8 cellular contexts compared by ENCODE assay signal in genomic region chr15:74906450-74907276, GRCh38. TPM values are rescaled to one million over a fixed set of nuclear protein-coding genes. Genes with fewer than 3 reads are reported as not detected.
DNase-seq lines count a peak whose midpoint lies in the region; ATAC-seq and TF ChIP-seq lines count a peak whose summit lies in the region.

TSS of gene FAM219B (minus strand) at chr15:74906851. CDS start at chr15:74906800, 51 bp downstream.

- H3K4me3 Mint-ChIP-seq in natural killer cell treated with Interleukin-12 subunit alpha and Interleukin-12 subunit beta and Interleukin-15 and Interleukin-18, amount 100 ng/mL, for 72 hours: peak within 1 kb of the TSS; percentile 98

- ATAC-seq in GM21723 (IDR thresholded peaks at IDR 0.05; ENCODE audit: unreplicated experiment) (peak; percentile 79), RWPE2 (ENCODE audit: low read depth) (peak; percentile 89)
- ATAC-seq in natural killer cell treated with Interleukin-12 subunit alpha and Interleukin-12 subunit beta and Interleukin-15 and Interleukin-18, amount 100 ng/mL, for 72 hours: peak; percentile 94 to 96
- ATAC-seq in stimulated activated naive CD8-positive, alpha-beta T cell treated with anti-CD3 and anti-CD28 coated beads, Interleukin-15, Interleukin-2, amounts not matched to agents 100 U/mL and 50 U/mL, for 24 hours: peak; percentile 91

- peaks cover 4% of the 10 kb centered on the region for H3K4me1 ChIP-seq in RWPE2 (ENCODE audit: insufficient read depth, poor library complexity, severe bottlenecking)

- peak within 1 kb of the TSS; percentile 55 for H3K27ac ChIP-seq in RWPE2 (ENCODE audit: poor library complexity, severe bottlenecking)

- peak; percentile 43 for DNase-seq in DMS79 (lab: John Stamatoyannopoulos, UW)
- DNase-seq in Kasumi-1 (lab: John Stamatoyannopoulos, UW): peak; percentile 73 to 84
- peak; percentile 98 for DNase-seq in RWPE2 (ENCODE audit: low spot score)
- peak; percentile 67 for DNase-seq in activated effector memory CD4-positive, alpha-beta T cell treated with Interleukin-2 at 50 U/mL for 16 hours
- peak; percentile 86 for DNase-seq in fibroblast of pulmonary artery (ENCODE audit: low read depth)
- DNase-seq in natural killer cell treated with Interleukin-12 subunit alpha and Interleukin-12 subunit beta and Interleukin-15 and Interleukin-18, amount 100 ng/mL, for 72 hours (ENCODE audit: low spot score): peak; percentile 95
- peak; percentile 87 for DNase-seq in stimulated activated naive CD8-positive, alpha-beta T cell treated with anti-CD3 and anti-CD28 coated beads, Interleukin-15, Interleukin-2, amounts not matched to agents 100 U/mL and 50 U/mL, for 24 hours

- no peak for TF ChIP-seq CTCF in RWPE2 (IDR thresholded peaks at IDR 0.05; ENCODE audit: poor library complexity, severe bottlenecking)
- no peak for TF ChIP-seq CTCF in fibroblast of pulmonary artery (IDR thresholded peaks at IDR 0.05; ENCODE audit: low read length, missing control alignments)

- no peaks in the 10 kb centered on the region for H3K9me3 ChIP-seq in RWPE2 (ENCODE audit: severe bottlenecking)

- no peaks in the 10 kb centered on the region for H3K9me3 Mint-ChIP-seq in natural killer cell treated with Interleukin-12 subunit alpha and Interleukin-12 subunit beta and Interleukin-15 and Interleukin-18, amount 100 ng/mL, for 72 hours

- peaks cover 25 to 30% of the 10 kb centered on the region in 2 donors for H3K4me1 Mint-ChIP-seq in natural killer cell treated with Interleukin-12 subunit alpha and Interleukin-12 subunit beta and Interleukin-15 and Interleukin-18, amount 100 ng/mL, for 72 hours (ENCODE audit: low read depth in 2 of 2)

- H3K27ac Mint-ChIP-seq in natural killer cell treated with Interleukin-12 subunit alpha and Interleukin-12 subunit beta and Interleukin-15 and Interleukin-18, amount 100 ng/mL, for 72 hours: peak within 1 kb of the TSS; percentile 89 to 93

- H3K4me3 ChIP-seq in RWPE2 (ENCODE audit: severe bottlenecking): peak within 1 kb of the TSS; percentile 94
- peak within 1 kb of the TSS; percentile 82 for H3K4me3 ChIP-seq in fibroblast of pulmonary artery (replicated peaks; ENCODE audit: low read depth, low read length)

- peaks cover 5% of the 10 kb centered on the region for H3K36me3 Mint-ChIP-seq in natural killer cell treated with Interleukin-12 subunit alpha and Interleukin-12 subunit beta and Interleukin-15 and Interleukin-18, amount 100 ng/mL, for 72 hours

- H3K27me3 Mint-ChIP-seq in natural killer cell treated with Interleukin-12 subunit alpha and Interleukin-12 subunit beta and Interleukin-15 and Interleukin-18, amount 100 ng/mL, for 72 hours: no peaks in the 10 kb centered on the region

- H3K27me3 ChIP-seq in RWPE2 (ENCODE audit: insufficient read depth, poor library complexity, severe bottlenecking): no peaks in the 10 kb centered on the region

- peaks cover 34% of the 10 kb centered on the region for H3K36me3 ChIP-seq in RWPE2 (ENCODE audit: low read depth)

RNA-seq across cellular contexts. Expression of gene FAM219B, which starts in this region (rescaled TPM):
- 10 to 100 TPM; 49.6 to 74.3 TPM for total RNA-seq in natural killer cell treated with Interleukin-12 subunit alpha and Interleukin-12 subunit beta and Interleukin-15 and Interleukin-18, amount 100 ng/mL, for 72 hours

Comparison
In these comparisons a context has a peak if more than half of its experiments do, and no peak if none do; other contexts are left out.
1. Peak in every context shown above with its lines: DNase-seq, ATAC-seq, H3K4me3 ChIP-seq and H3K27ac ChIP-seq.
2. DNase-seq: peak in every context shown above with its lines; median percentile 98 in RWPE2; 95 in natural killer cell treated with Interleukin-12 subunit alpha and Interleukin-12 subunit beta and Interleukin-15 and Interleukin-18, amount 100 ng/mL, for 72 hours; 87 in stimulated activated naive CD8-positive, alpha-beta T cell treated with anti-CD3 and anti-CD28 coated beads, Interleukin-15, Interleukin-2, amounts not matched to agents 100 U/mL and 50 U/mL, for 24 hours; 86 in fibroblast of pulmonary artery; 78 in Kasumi-1; 67 in activated effector memory CD4-positive, alpha-beta T cell treated with Interleukin-2 at 50 U/mL for 16 hours; 43 in DMS79.